Comparison of ENCODE assay signal across 1 cellular context in genomic region chr20:37807491-37807890, GRCh38.
TF ChIP-seq lines count a peak whose summit lies in the region.

No MANE protein-coding gene starts in this region.

TF ChIP-seq in GM12878, 131 proteins besides CTCF, POLR2A, EP300 and RAD21:
- no peak for TF ChIP-seq SMAD5 (IDR thresholded peaks at IDR 0.05; ENCODE audit: low read depth)
- TF ChIP-seq E2F8 (IDR thresholded peaks at IDR 0.05; ENCODE audit: low read depth, partially characterized antibody), result no peak
- no peak for TF ChIP-seq SKIL (IDR thresholded peaks at IDR 0.05; ENCODE audit: low read depth, poor library complexity, severe bottlenecking)
- no peak for TF ChIP-seq RELB (IDR thresholded peaks at IDR 0.05; ENCODE audit: low read depth)
- no peak for TF ChIP-seq SIX5 (IDR thresholded peaks at IDR 0.05; ENCODE audit: low read depth, low read length, severe bottlenecking)
- TF ChIP-seq SMAD1 (IDR thresholded peaks at IDR 0.05; ENCODE audit: low read depth, partially characterized antibody), result no peak
- TF ChIP-seq ZNF274 (IDR thresholded peaks at IDR 0.05; ENCODE audit: insufficient read depth, insufficient read length), result no peak
- no peak for TF ChIP-seq SPI1 (IDR thresholded peaks at IDR 0.05; ENCODE audit: borderline replicate concordance, insufficient read depth, low read depth, low read length)
- TF ChIP-seq KDM1A (IDR thresholded peaks at IDR 0.05; ENCODE audit: borderline replicate concordance), result no peak
- TF ChIP-seq PRDM15 (CRISPR knock-in tag; IDR thresholded peaks at IDR 0.05), result no peak
